8 cellular contexts compared by ENCODE assay signal in genomic region chr11:101128571-101129202, GRCh38. TPM values are rescaled to one million over a fixed set of nuclear protein-coding genes. Genes with fewer than 3 reads are reported as not detected.
A peak's percentile ranks its signal among the peaks of the same experiment; 100 is the strongest.
DNase-seq lines count a peak whose midpoint lies in the region; ATAC-seq, FAIRE-seq and TF ChIP-seq lines count a peak whose summit lies in the region.

No MANE protein-coding gene starts in this region.

- no TSS peak for BruUV-seq in IMR-90 (replicated peaks; lab: Mats Ljungman, UMichigan)

- no peak overlapping the region for H3K56ac ChIP-seq in IMR-90 (ENCODE audit: extremely low read depth, insufficient read depth, low read length)

- no peaks in the 10 kb centered on the region for H4K20me1 ChIP-seq in IMR-90 (ENCODE audit: insufficient read depth, low read length)

- no peak overlapping the region for H3K4ac ChIP-seq in IMR-90 (ENCODE audit: low read depth, low read length)

- H2BK5ac ChIP-seq in IMR-90 (ENCODE audit: low read depth, low read length, poor library complexity, severe bottlenecking), result no peak overlapping the region

- H3K36me3 ChIP-seq in IMR-90 (ENCODE audit: control insufficient read depth, insufficient read depth, low read length) (no peaks in the 10 kb centered on the region), lung (ENCODE audit: control insufficient read depth in 2 of 2, insufficient read depth in 2 of 2, low read length in 2 of 2) (no peaks in the 10 kb centered on the region), stomach smooth muscle (ENCODE audit: control insufficient read depth in 2 of 2, insufficient read depth in 2 of 2, low read length in 2 of 2) (no peaks in the 10 kb centered on the region)

- no peak for DNase-seq in IMR-90
- DNase-seq in lung (ENCODE audit: low spot score), result no peak
- no peak for DNase-seq in 8988T
- no peak for DNase-seq in T-cell
- DNase-seq in HuH-7.5 (ENCODE audit: low spot score), result no peak

- no peak for TF ChIP-seq RAD21 in IMR-90 (IDR thresholded peaks at IDR 0.05; ENCODE audit: low read length)

- H2BK20ac ChIP-seq in IMR-90 (ENCODE audit: low read depth, low read length), result no peak overlapping the region

- H3K27me3 ChIP-seq in IMR-90 (ENCODE audit: control insufficient read depth, insufficient read depth, low read length) (peaks cover 41% of the 10 kb centered on the region), lung (ENCODE audit: control insufficient read depth, insufficient read depth) (peaks cover 6% of the 10 kb centered on the region), stomach smooth muscle (ENCODE audit: control insufficient read depth in 1 of 2, insufficient read depth in 2 of 2, low read length in 2 of 2) (peaks cover 0 to 6% of the 10 kb centered on the region in 2 donors)

- H4K91ac ChIP-seq in IMR-90 (ENCODE audit: insufficient read depth, low read depth, low read length), result no peak overlapping the region

- POLR2A ChIA-PET in IMR-90 (lab: Charles Lee; ENCODE audit: unreplicated experiment) (no interaction called here), T-cell (lab: Charles Lee) (no interaction called here)

- peak; percentile 85 for FAIRE-seq in endometrium (lab: Jason Lieb, UNC)

- H3K9me3 Mint-ChIP-seq in T-cell, result peaks cover 0 to 13% (median 5%) of the 10 kb centered on the region in 3 donors

- no peak overlapping the region for H3K23ac ChIP-seq in IMR-90 (ENCODE audit: low read depth, low read length)

- in situ Hi-C loops in IMR-90 (cut with MboI; ENCODE audit: low sequenced_read_pairs), result no loop called here

- H3K9me1 ChIP-seq in IMR-90 (ENCODE audit: insufficient read depth, low read length), result no peaks in the 10 kb centered on the region

- peaks cover 8% of the 10 kb centered on the region for H3K9me3 ChIP-seq in IMR-90 (ENCODE audit: control insufficient read depth, insufficient read depth, low read length)
- peaks cover 0 to 12% of the 10 kb centered on the region in 2 donors for H3K9me3 ChIP-seq in lung (ENCODE audit: control insufficient read depth in 2 of 2, insufficient read depth in 1 of 2, low read length in 1 of 2)
- no peaks in the 10 kb centered on the region for H3K9me3 ChIP-seq in stomach smooth muscle (ENCODE audit: control insufficient read depth in 2 of 2, low read length in 2 of 2)

- H3K4me3 ChIP-seq in IMR-90 (ENCODE audit: insufficient read depth, low read depth, low read length) (no peak overlapping the region), lung (peak overlapping the region; percentile 56), stomach smooth muscle (ENCODE audit: low read length in 2 of 2) (peak overlapping the region; percentile 75 to 89)

- dilution Hi-C loops in IMR-90 (cut with HindIII; ENCODE audit: low sequenced_read_pairs, unreplicated experiment), result no loop called here

- 5% methylated on average over 16 of the region's 38 CpGs; no CpG with 5 or more reads in 1 of the 2 experiments for WGBS in IMR-90 (ENCODE audit: extremely low coverage in 2 of 2, insufficient read length in 1 of 2), 2 experiments
- WGBS in lung, 2 donors, result 5 to 6% methylated on average over 30 to 38 of the region's 38 CpGs

- no peak for TF ChIP-seq POLR2A in IMR-90 (IDR thresholded peaks at IDR 0.05; ENCODE audit: low read depth, low read length)

- H3K27ac ChIP-seq in IMR-90 (ENCODE audit: insufficient read depth, low read length) (no peak overlapping the region), lung (ENCODE audit: low read depth in 1 of 2, low read length in 1 of 2) (peak overlapping the region in 1 of 2 donors; percentile 87), stomach smooth muscle (ENCODE audit: low read length) (no peak overlapping the region)

- peaks cover 0 to 3% (median 3%) of the 10 kb centered on the region in 3 donors for H3K4me1 Mint-ChIP-seq in T-cell

- H3K4me2 ChIP-seq in IMR-90 (ENCODE audit: low read depth, low read length), result no peak overlapping the region; the same call in 1 of the 2 replicates

- no peak for ATAC-seq in IMR-90 (ENCODE audit: low read depth)
- ATAC-seq in lung (ENCODE audit: insufficient read depth, low FRiP score), result peak; percentile 20
- no peak for ATAC-seq in HG02759 (IDR thresholded peaks at IDR 0.05; ENCODE audit: unreplicated experiment)
- no peak for ATAC-seq in T-cell (replicated peaks in 1 of 4)

- no peak overlapping the region for H2AK9ac ChIP-seq in IMR-90 (replicated peaks; ENCODE audit: low read depth, low read length, poor library complexity)

- no peak overlapping the region for H3K4me3 Mint-ChIP-seq in T-cell

- TF ChIP-seq CTCF in IMR-90 (conservative IDR thresholded peaks at IDR 0.05; ENCODE audit: low read depth, low read length), result no peak
- no peak for TF ChIP-seq CTCF in lung (IDR thresholded peaks at IDR 0.05; ENCODE audit: control extremely low read depth, extremely low read depth)

- no peak overlapping the region for H4K5ac ChIP-seq in IMR-90 (ENCODE audit: low read depth, low read length)

- CTCF ChIA-PET in IMR-90 (lab: Yijun Ruan, JAX) (interaction anchor here (0.5 to 0.6 kb wide), 2 partner anchors 75 to 760 kb away, joined by 3 read pairs; no protein-coding TSS in a partner anchor), T-cell (lab: Charles Lee) (no interaction called here)

- intact Hi-C loops in IMR-90 (cut with micrococcal nuclease), result loop anchor here (10.0 kb wide), 1 partner anchor 554 kb away; no protein-coding TSS in a partner anchor

- H2AFZ ChIP-seq in IMR-90 (replicated peaks; ENCODE audit: low read length, poor library complexity), result peak overlapping the region; percentile 84

- no peak overlapping the region for H2BK15ac ChIP-seq in IMR-90 (ENCODE audit: low read depth, low read length)

- no peak overlapping the region for H3K9ac ChIP-seq in IMR-90 (ENCODE audit: low read depth, low read length)
- H3K9ac ChIP-seq in stomach smooth muscle (ENCODE audit: low read length in 2 of 2), result peak overlapping the region in 1 of 2 donors; percentile 87

- no peaks in the 10 kb centered on the region for H3K79me1 ChIP-seq in IMR-90 (ENCODE audit: low read depth in 1 of 2, low read length in 2 of 2)

- H2AK5ac ChIP-seq in IMR-90 (ENCODE audit: low read depth, low read length), result no peak overlapping the region

- no peak overlapping the region for H3K27ac Mint-ChIP-seq in T-cell

- H2BK120ac ChIP-seq in IMR-90 (ENCODE audit: low read depth, low read length), result no peak overlapping the region

- H3K18ac ChIP-seq in IMR-90 (ENCODE audit: low read depth, low read length), result no peak overlapping the region

- H3K14ac ChIP-seq in IMR-90 (replicated peaks; ENCODE audit: low read depth, low read length), result no peak overlapping the region

- H3K36me3 Mint-ChIP-seq in T-cell, result no peaks in the 10 kb centered on the region

- H3K4me1 ChIP-seq in IMR-90 (ENCODE audit: control insufficient read depth, insufficient read depth, low read length), result peaks cover 4% of the 10 kb centered on the region; the same call in 1 of the 2 replicates
- peaks cover 2 to 11% of the 10 kb centered on the region in 2 donors for H3K4me1 ChIP-seq in lung (ENCODE audit: control insufficient read depth in 2 of 2, insufficient read depth in 2 of 2, low read length in 2 of 2)
- peaks cover 9% of the 10 kb centered on the region for H3K4me1 ChIP-seq in stomach smooth muscle (ENCODE audit: control insufficient read depth, insufficient read depth, low read length)

- H3K27me3 Mint-ChIP-seq in T-cell, result peaks cover 35 to 40% of the 10 kb centered on the region in 2 donors

- H4K8ac ChIP-seq in IMR-90 (ENCODE audit: low read depth in 2 of 2, low read length in 2 of 2), result no peak overlapping the region

TF ChIP-seq in IMR-90, 13 proteins besides CTCF, POLR2A, EP300 and RAD21:
- TF ChIP-seq CHD1 (IDR thresholded peaks at IDR 0.05; ENCODE audit: low read depth, low read length), result no peak
- TF ChIP-seq MXI1 (IDR thresholded peaks at IDR 0.05; ENCODE audit: borderline replicate concordance, low read depth, low read length), result no peak
- no peak for TF ChIP-seq RCOR1 (IDR thresholded peaks at IDR 0.05; ENCODE audit: insufficient replicate concordance, low read length)
- no peak for TF ChIP-seq ELK1 (IDR thresholded peaks at IDR 0.05; ENCODE audit: borderline replicate concordance, low read depth, low read length)
- no peak for TF ChIP-seq CEBPB (IDR thresholded peaks at IDR 0.05; ENCODE audit: low read depth, low read length)
- TF ChIP-seq SMC3 (IDR thresholded peaks at IDR 0.05; ENCODE audit: low read depth, low read length), result no peak
- no peak for TF ChIP-seq FOS (IDR thresholded peaks at IDR 0.05; ENCODE audit: low read depth, low read length)
- TF ChIP-seq NFE2L2 (IDR thresholded peaks at IDR 0.05; ENCODE audit: low read depth, low read length), result no peak
- no peak for TF ChIP-seq BHLHE40 (IDR thresholded peaks at IDR 0.05; ENCODE audit: low read depth, low read length)
- no peak for TF ChIP-seq MAZ (IDR thresholded peaks at IDR 0.05; ENCODE audit: borderline replicate concordance, low read depth, low read length)

RNA-seq across cellular contexts. Expression of gene PGR, which starts 0.9 kb away (rescaled TPM):
- total RNA-seq in IMR-90 (2012; rRNA removed), result under 0.01 TPM in 2 replicates
- not detected in 2 replicates for polyA plus RNA-seq in IMR-90 (2012; rRNA removed)
- polyA plus RNA-seq in IMR-90 (2012; cell fraction: cytosol; rRNA removed), result not detected in 2 replicates
- polyA plus RNA-seq in IMR-90 (2012; cell fraction: nucleus; rRNA removed; ENCODE audit: low replicate concordance), result not detected in 2 replicates
- 1 to 10 TPM; 2.5 to 8.8 TPM for total RNA-seq in lung
- polyA plus RNA-seq in lung, result under 1 TPM; 0.16 to 0.18 TPM
- total RNA-seq in T-cell, result under 1 TPM in 2 of 5 donors, not detected in 3; 0.06 to 0.10 TPM
